9 cellular contexts compared by ENCODE assay signal in the genomic region with DNA sequence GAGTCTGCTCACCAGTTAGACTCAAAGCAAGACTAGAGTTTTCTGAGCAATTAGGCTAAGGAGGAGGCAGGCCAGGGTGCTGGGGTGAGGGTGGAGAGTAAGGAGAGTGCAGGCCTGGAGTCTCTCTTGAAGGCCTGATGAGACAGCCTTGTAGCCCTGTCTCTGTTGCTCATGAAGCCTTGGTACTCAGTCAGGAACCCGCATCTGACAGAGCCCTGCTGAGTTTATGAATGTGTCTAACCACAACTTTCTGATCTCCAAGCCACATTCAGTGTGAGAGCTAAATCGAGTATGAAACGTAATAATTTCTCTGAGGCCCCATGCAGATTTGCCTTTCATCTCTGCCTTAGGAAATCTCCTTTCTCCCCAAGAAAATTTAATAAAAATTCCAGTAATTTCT.
DNase-seq lines count a peak whose midpoint lies in the region; ATAC-seq, FAIRE-seq and TF ChIP-seq lines count a peak whose summit lies in the region.
"Had no signal": no experiment of that assay in that cellular context is flagged by ENCODE, and none has a peak within 500 bp of the region (broad histone marks: within the 10 kb centered on the region; RNA-seq: fewer than 3 reads in every experiment).

No MANE protein-coding gene starts in this region.

- H3K79me2 ChIP-seq in GM12878 (ENCODE audit: control insufficient read depth, insufficient read depth, low read length) = no peaks in the 10 kb centered on the region

- no TSS peak for BruUV-seq in Caco-2 (replicated peaks; lab: Mats Ljungman, UMichigan)
- BruUV-seq in GM12878 (replicated peaks; lab: Mats Ljungman, UMichigan) = no TSS peak

- H3K4me3 Mint-ChIP-seq in Caco-2 (ENCODE audit: unreplicated experiment) = no peak overlapping the region

- peak overlapping the region; percentile 71 for H3K27ac ChIP-seq in GM12878 (ENCODE audit: control insufficient read depth, insufficient read depth)
- peak overlapping the region; percentile 93 for H3K27ac ChIP-seq in temporal lobe (ENCODE audit: low read depth, low read length)

- H3K36me3 Mint-ChIP-seq in Caco-2 (ENCODE audit: insufficient read depth, unreplicated experiment) = peaks cover 4% of the 10 kb centered on the region

- H3K36me3 ChIP-seq in Caco-2 (ENCODE audit: control insufficient read depth, insufficient read depth, low read length) (no peaks in the 10 kb centered on the region), GM12878 (ENCODE audit: control insufficient read depth in 2 of 2, insufficient read depth in 2 of 2, low read length in 1 of 2) (no peaks in the 10 kb centered on the region)

- H2AFZ ChIP-seq in GM12878 (ENCODE audit: control insufficient read depth, low read depth, low read length) = no peak overlapping the region; the same call in 1 of the 2 replicates

- CTCF ChIA-PET in Caco-2 (lab: Charles Lee) = no interaction called here
- CTCF ChIA-PET in GM12878 (lab: Yijun Ruan, JAX) = interaction anchor here (1.2 to 3.3 kb wide), 8 partner anchors 12 to 172 kb away, joined by 3 to 23 read pairs (median 12); partner anchors contain the start of gene MOB3B

- H3K9me3 ChIP-seq in Caco-2 (no peaks in the 10 kb centered on the region), GM12878 (replicated peaks; ENCODE audit: control insufficient read depth, insufficient read depth, low read length) (peaks cover 2% of the 10 kb centered on the region; the same call in 1 of the 3 replicates)

- SMC1A ChIA-PET in GM12878 (lab: Charles Lee; ENCODE audit: uncharacterized antibody, unreplicated experiment) = interaction anchor here (0.8 to 6.9 kb wide), 12 partner anchors 9 to 173 kb away, joined by 3 to 64 read pairs (median 12); partner anchors contain the start of gene IFNK

- FAIRE-seq in GM12878 (lab: Jason Lieb, UNC) (peak; percentile 57), frontal cortex (lab: Jason Lieb, UNC) (no peak)
- FAIRE-seq: colon had no signal

- RAD21 ChIA-PET in GM12878 (lab: Charles Lee; ENCODE audit: unreplicated experiment) = interaction anchor here (0.8 to 4.5 kb wide), 6 partner anchors 9 to 164 kb away, joined by 3 to 35 read pairs (median 18); partner anchors contain the start of gene MOB3B

- 0% methylated on average over 3 of the region's 3 CpGs for WGBS in GM12878 (ENCODE audit: insufficient coverage, insufficient replicate concordance, low lambda C conversion rate, missing lambda C conversion rate)

- peaks cover 40% of the 10 kb centered on the region for H3K4me1 Mint-ChIP-seq in Caco-2 (ENCODE audit: low read depth, unreplicated experiment)

- H3K27me3 Mint-ChIP-seq in Caco-2 (ENCODE audit: insufficient read depth, unreplicated experiment) = no peaks in the 10 kb centered on the region

- H3K9me3 Mint-ChIP-seq in Caco-2 (ENCODE audit: unreplicated experiment) = peaks cover 8% of the 10 kb centered on the region

- H3K4me1 ChIP-seq in Caco-2 (peaks cover 51% of the 10 kb centered on the region), GM12878 (ENCODE audit: control insufficient read depth, insufficient read depth, low read length) (peaks cover 40% of the 10 kb centered on the region)

- H3K27me3 ChIP-seq in Caco-2 (replicated peaks; ENCODE audit: control insufficient read depth, insufficient read depth, low read length) (no peaks in the 10 kb centered on the region), GM12878 (replicated peaks in 1 of 2; ENCODE audit: control insufficient read depth in 2 of 2, insufficient read depth in 2 of 2, low read length in 1 of 2) (no peaks in the 10 kb centered on the region; a peak in 1 of 4 replicates)

- intact Hi-C loops in Caco-2 (cut with micrococcal nuclease; ENCODE audit: unreplicated experiment) = loop anchor here (5.0 kb wide), 1 partner anchor 161 kb away; the partner anchor contains the start of gene MOB3B
- intact Hi-C loops in GM12878 (cut with micrococcal nuclease; ENCODE audit: unreplicated experiment) = loop anchor here (5.0 kb wide), 1 partner anchor 81 kb away; no protein-coding TSS in a partner anchor

- peak overlapping the region; percentile 77 for H3K4me2 ChIP-seq in GM12878 (ENCODE audit: control insufficient read depth, insufficient read depth)

- TF ChIP-seq EP300 in GM12878 (IDR thresholded peaks at IDR 0.05; ENCODE audit: borderline replicate concordance in 1 of 2, control insufficient read depth in 1 of 2, low read depth in 2 of 2, low read length in 2 of 2) = 0 out of 4 replicates have a peak, but pooled peaks of 1 of the 2 experiments have one; percentile 10

- H3K4me3 ChIP-seq in Caco-2 (ENCODE audit: low read depth, low read length) (no peak overlapping the region), GM12878 (peak overlapping the region; percentile 51; the same call in 1 of the 2 replicates)

- TF ChIP-seq CTCF in Caco-2 (IDR thresholded peaks at IDR 0.05; ENCODE audit: insufficient read depth in 1 of 2, low read depth in 1 of 2, low read length in 1 of 2, severe bottlenecking in 1 of 2, unreplicated experiment in 1 of 2) (no peak), GM12878 (IDR thresholded peaks at IDR 0.05 in 2 of 3, conservative IDR thresholded peaks at IDR 0.05 in 1 of 3; ENCODE audit: control insufficient read depth in 2 of 3, extremely low read depth in 1 of 3, insufficient read depth in 1 of 3, low read depth in 3 of 3, low read length in 3 of 3) (no peak)

- no peak overlapping the region for H3K9ac ChIP-seq in GM12878 (ENCODE audit: control insufficient read depth, insufficient read depth, low read length)

- in situ Hi-C loops in GM12878 (cut with MboI) = no loop called here

- ATAC-seq in GM19468 (IDR thresholded peaks at IDR 0.05; ENCODE audit: extremely low read depth, unreplicated experiment) = peak; percentile 86
- peak; percentile 83 for ATAC-seq in HG03460 (IDR thresholded peaks at IDR 0.05; ENCODE audit: unreplicated experiment)
- peak; percentile 91 for ATAC-seq in GM12878

- DNase-seq in Caco-2 (no peak), GM12878 (ENCODE audit: low read depth, low spot score) (peak; percentile 74), NCI-H146 (lab: John Stamatoyannopoulos, UW) (no peak), frontal cortex (ENCODE audit: low spot score in 2 of 2) (no peak), NCI-H226 (no peak)

- H4K20me1 ChIP-seq in GM12878 (ENCODE audit: control insufficient read depth, insufficient read depth) = no peaks in the 10 kb centered on the region

- H3K27ac Mint-ChIP-seq in Caco-2 (ENCODE audit: unreplicated experiment) = peak overlapping the region; percentile 55

- no peak for TF ChIP-seq RAD21 in GM12878 (IDR thresholded peaks at IDR 0.05; ENCODE audit: insufficient read depth, low read depth, low read length)

- POLR2A ChIA-PET in Caco-2 (lab: Charles Lee) (interaction anchor here (0.5 kb wide), 1 partner anchor 33 kb away, joined by 3 read pairs; no protein-coding TSS in a partner anchor), GM12878 (lab: Charles Lee) (interaction anchor here (1.1 to 3.7 kb wide), 3 partner anchors 12 to 161 kb away, joined by 3 to 25 read pairs (median 3); no protein-coding TSS in a partner anchor)

- no peak for TF ChIP-seq POLR2A in GM12878 (IDR thresholded peaks at IDR 0.05; ENCODE audit: low read depth, low read length)

TF ChIP-seq in GM12878, 131 proteins besides CTCF, POLR2A, EP300 and RAD21 (continues in another document):
- no peak for TF ChIP-seq PAX8 (IDR thresholded peaks at IDR 0.05)
- TF ChIP-seq EED (IDR thresholded peaks at IDR 0.05; ENCODE audit: low read depth) = peak; percentile 53
- TF ChIP-seq STAT1 (conservative IDR thresholded peaks at IDR 0.05) = no peak
- TF ChIP-seq PRDM15 (CRISPR knock-in tag; IDR thresholded peaks at IDR 0.05) = no peak
- TF ChIP-seq IRF3 (IDR thresholded peaks at IDR 0.05) = no peak
